ENCODE assay signal across 15 cellular contexts in genomic region chr4:187544461-187545053, GRCh38.
"Had no signal": no experiment of that assay in that cellular context is flagged by ENCODE, and none has a peak within 500 bp of the region (broad histone marks: within the 10 kb centered on the region; RNA-seq: fewer than 3 reads in every experiment).

No MANE protein-coding gene starts in this region.

- H3K4me1 ChIP-seq: esophagus muscularis mucosa had no signal

- H3K36me3 Mint-ChIP-seq: type B pancreatic cell had no signal

- H3K79me2 ChIP-seq: hepatocyte had no signal

- H3K4me2 ChIP-seq: hepatocyte, smooth muscle cell had no signal

- ATAC-seq: mucosa of descending colon, natural killer cell, sciatic nerve had no signal

- H2AFZ ChIP-seq: hepatocyte had no signal

- H3K4me3 ChIP-seq: coronary artery, esophagus muscularis mucosa, hepatocyte, mucosa of descending colon, smooth muscle cell had no signal

- H3K4me1 Mint-ChIP-seq: natural killer cell, neural crest cell had no signal

- H3K27ac ChIP-seq: coronary artery, epithelial cell of prostate, esophagus muscularis mucosa, hepatocyte had no signal

- DNase-seq: effector CD8-positive, alpha-beta T cell; head of caudate nucleus; mucosa of descending colon; natural killer cell; posterior cingulate gyrus; stimulated activated CD4-positive, alpha-beta T cell treated with anti-CD3 and anti-CD28 coated beads, Interleukin-2, amount 100 ng/mL, for 48 hours; stimulated activated naive CD4-positive, alpha-beta T cell treated with Interleukin-2 at 50 U/mL for 16 hours had no signal

- H3K27ac Mint-ChIP-seq: natural killer cell, type B pancreatic cell had no signal

- H3K9me3 Mint-ChIP-seq: neural crest cell, type B pancreatic cell had no signal

- H3K27me3 ChIP-seq: esophagus muscularis mucosa, hepatocyte had no signal

- H3K9me3 ChIP-seq: esophagus muscularis mucosa, mucosa of descending colon had no signal

- H3K4me3 Mint-ChIP-seq: natural killer cell, neural crest cell, type B pancreatic cell had no signal

- H3K36me3 ChIP-seq: esophagus muscularis mucosa had no signal

- H3K27me3 Mint-ChIP-seq: type B pancreatic cell had no signal
